In the genomic region with DNA sequence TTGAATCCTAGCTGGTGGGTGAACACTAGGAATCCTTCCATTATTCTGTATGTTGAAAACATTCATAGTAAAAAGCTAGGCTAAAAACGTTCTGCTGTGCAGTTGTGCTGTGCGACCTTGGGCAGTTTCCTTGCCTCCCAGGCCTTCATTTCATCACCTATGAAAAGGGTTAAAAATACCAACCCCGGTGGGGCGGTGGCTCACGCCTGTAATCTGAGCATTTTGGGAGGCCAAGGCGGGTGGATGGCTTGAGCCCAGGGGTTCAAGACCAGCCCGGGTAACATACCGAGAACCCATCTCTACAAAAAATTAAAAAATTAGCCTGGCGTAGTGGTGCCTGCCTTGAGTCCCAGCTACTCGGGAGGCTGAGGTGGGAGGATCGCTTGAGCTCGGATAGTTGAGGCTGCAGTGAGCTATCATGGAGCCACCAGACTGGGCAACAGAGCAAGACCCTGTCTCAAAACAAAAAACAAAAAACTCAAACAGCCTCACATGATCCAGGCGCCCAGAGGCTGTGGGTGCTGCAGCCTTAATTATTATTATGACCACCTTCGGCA, we compare ENCODE assay signal across 8 cellular contexts. TPM values are rescaled to one million over a fixed set of nuclear protein-coding genes. Genes with fewer than 3 reads are reported as not detected.
A peak's percentile ranks its signal among the peaks of the same experiment; 100 is the strongest.
DNase-seq lines count a peak whose midpoint lies in the region; ATAC-seq and TF ChIP-seq lines count a peak whose summit lies in the region.

No MANE protein-coding gene starts in this region.

- H3K27me3 Mint-ChIP-seq in activated T-cell treated with anti-CD3 and anti-CD28 coated beads, Interleukin-2, amount 50 U/mL, for 72 hours (ENCODE audit: low read depth), result no peaks in the 10 kb centered on the region

- no peak for TF ChIP-seq EP300 in transverse colon (IDR thresholded peaks at IDR 0.05; ENCODE audit: low read depth)

- peaks cover 41% of the 10 kb centered on the region for H3K4me1 Mint-ChIP-seq in activated T-cell treated with anti-CD3 and anti-CD28 coated beads, Interleukin-2, amount 50 U/mL, for 72 hours (ENCODE audit: low read depth)

- peak overlapping the region in 3 of 5 donors; percentile 33 to 85 (median 70) for H3K27ac ChIP-seq in adrenal gland
- peak overlapping the region; percentile 75 for H3K27ac ChIP-seq in lower lobe of right lung
- H3K27ac ChIP-seq in transverse colon, result peak overlapping the region; percentile 82 to 87 (median 86)

- H3K4me1 ChIP-seq in adrenal gland (replicated peaks in 1 of 2) (peaks cover 6 to 25% of the 10 kb centered on the region in 2 donors), lower lobe of right lung (peaks cover 41% of the 10 kb centered on the region), transverse colon (peaks cover 23 to 42% (median 31%) of the 10 kb centered on the region in 4 donors)

- TF ChIP-seq POLR2A in adrenal gland (IDR thresholded peaks at IDR 0.05), result no peak
- TF ChIP-seq POLR2A in transverse colon (IDR thresholded peaks at IDR 0.05), result no peak

- peak overlapping the region in 2 of 4 donors; percentile 46 to 76 for H3K4me3 ChIP-seq in adrenal gland
- peak overlapping the region; percentile 81 for H3K4me3 ChIP-seq in lower lobe of right lung
- H3K4me3 ChIP-seq in transverse colon, result peak overlapping the region in 3 of 4 donors; percentile 45 to 82 (median 49)

- peaks cover 8 to 18% of the 10 kb centered on the region in 2 donors for H3K36me3 Mint-ChIP-seq in activated T-cell treated with anti-CD3 and anti-CD28 coated beads, Interleukin-2, amount 50 U/mL, for 72 hours (ENCODE audit: insufficient read depth in 2 of 2)

- TF ChIP-seq CTCF in adrenal gland (IDR thresholded peaks at IDR 0.05) (no peak), lower lobe of right lung (IDR thresholded peaks at IDR 0.05) (no peak), transverse colon (IDR thresholded peaks at IDR 0.05) (no peak)

- H3K9me3 ChIP-seq in adrenal gland (replicated peaks in 1 of 3) (no peaks in the 10 kb centered on the region), lower lobe of right lung (no peaks in the 10 kb centered on the region), transverse colon (no peaks in the 10 kb centered on the region)

- no peaks in the 10 kb centered on the region for H3K9me3 Mint-ChIP-seq in activated T-cell treated with anti-CD3 and anti-CD28 coated beads, Interleukin-2, amount 50 U/mL, for 72 hours

- H3K27me3 ChIP-seq in adrenal gland (peaks cover 11% of the 10 kb centered on the region), lower lobe of right lung (ENCODE audit: low read depth) (peaks cover 16% of the 10 kb centered on the region), transverse colon (peaks cover 15% of the 10 kb centered on the region)

- no peaks in the 10 kb centered on the region for H3K36me3 ChIP-seq in adrenal gland (replicated peaks in 1 of 2)
- H3K36me3 ChIP-seq in lower lobe of right lung, result no peaks in the 10 kb centered on the region
- H3K36me3 ChIP-seq in transverse colon, result no peaks in the 10 kb centered on the region

- in situ Hi-C loops in transverse colon (cut with MboI; ENCODE audit: low pct_ligation_motif_present in 1 of 4, low pct_unique_long_range_greater_than_20kb in 1 of 4, low sequenced_read_pairs in 3 of 4), result loop anchor here in 2 of 4 donors (10.0 to 25.0 kb wide), 2 partner anchors 315 to 543 kb away; no protein-coding TSS in a partner anchor

- intact Hi-C loops in adrenal gland (cut with DNase I) (loop anchor here (5.0 to 10.0 kb wide), 2 partner anchors 293 to 545 kb away; no protein-coding TSS in a partner anchor), lower lobe of right lung (cut with DNase I) (loop anchor here (5.0 kb wide), 1 partner anchor 318 kb away; no protein-coding TSS in a partner anchor), transverse colon (cut with DNase I; ENCODE audit: low total_unique reads) (loop anchor here (5.0 kb wide), 1 partner anchor 318 kb away; no protein-coding TSS in a partner anchor)

- 62 to 75% (median 68%) methylated on average over 13 to 14 of the region's 14 CpGs for WGBS in adrenal gland, 4 donors
- 68 to 73% methylated on average over 4 to 14 of the region's 14 CpGs for WGBS in transverse colon (ENCODE audit: low coverage in 1 of 2), 2 donors

- no peak for DNase-seq in activated T-cell treated with anti-CD3 and anti-CD28 coated beads, Interleukin-2, amount 50 U/mL, for 72 hours
- no peak for DNase-seq in activated T-cell treated with anti-CD3 and anti-CD28 coated beads for 4 hours
- DNase-seq in adrenal gland, result no peak
- no peak for DNase-seq in lower lobe of right lung
- no peak for DNase-seq in transverse colon
- no peak for DNase-seq in foreskin melanocyte
- no peak for DNase-seq in LoVo (ENCODE audit: low spot score)
- no peak for DNase-seq in middle frontal gyrus (ENCODE audit: extremely low spot score, low spot score)

- H3K4me3 Mint-ChIP-seq in activated T-cell treated with anti-CD3 and anti-CD28 coated beads, Interleukin-2, amount 50 U/mL, for 72 hours, result peak overlapping the region; percentile 92 to 94

- peak overlapping the region; percentile 81 for H3K27ac Mint-ChIP-seq in activated T-cell treated with anti-CD3 and anti-CD28 coated beads, Interleukin-2, amount 50 U/mL, for 72 hours

- no peak for ATAC-seq in activated T-cell treated with anti-CD3 and anti-CD28 coated beads, Interleukin-2, amount 50 U/mL, for 72 hours (replicated peaks in 1 of 2)
- ATAC-seq in lower lobe of right lung, result no peak

RNA-seq across cellular contexts. Expression of a gene that starts 2.9 kb away (rescaled TPM):
- total RNA-seq in activated T-cell treated with anti-CD3 and anti-CD28 coated beads, Interleukin-2, amount 50 U/mL, for 72 hours, result 100 to 1,000 TPM; 222 to 233 TPM
- total RNA-seq in adrenal gland (1 to 10 TPM; 2.0 to 6.5 (median 3.8) TPM), lower lobe of right lung (8.4 TPM), transverse colon (10 to 100 TPM in 1 of 4 donors, 1 to 10 TPM in 2, not detected in 1; 4.0 to 12.9 (median 5.3) TPM)
- 1 to 10 TPM in 2 of 3 donors, under 1 TPM in 1; 0.67 to 7.5 (median 2.9) TPM for polyA plus RNA-seq in adrenal gland

RNA-seq across cellular contexts. Expression of a gene that starts 39.5 kb away (rescaled TPM):
- total RNA-seq in activated T-cell treated with anti-CD3 and anti-CD28 coated beads, Interleukin-2, amount 50 U/mL, for 72 hours, result under 1 TPM; 0.46 to 0.81 TPM
- total RNA-seq in adrenal gland, result 1 to 10 TPM in 6 of 8 donors, under 1 TPM in 2; 0.18 to 3.6 (median 1.6) TPM
- polyA plus RNA-seq in adrenal gland, result 1 to 10 TPM in 1 of 3 donors, under 1 TPM in 2; 0.05 to 1.1 (median 0.48) TPM
- 2.6 TPM for total RNA-seq in lower lobe of right lung
- total RNA-seq in transverse colon, result 1 to 10 TPM; 1.1 to 7.4 (median 2.0) TPM

Comparison
In these comparisons a context has a peak if more than half of its experiments do, and no peak if none do; other contexts are left out.
1. RNA of a gene that starts 2.9 kb away (total RNA-seq): 222 to 233 TPM in activated T-cell treated with anti-CD3 and anti-CD28 coated beads, Interleukin-2, amount 50 U/mL, for 72 hours; 8.4 TPM in lower lobe of right lung (single experiment), 4.0 to 12.9 TPM in transverse colon and 2.0 to 6.5 TPM in adrenal gland; every median in the first group is over 10 times any median in the second.
2. Peak in every context shown above with its lines, with median percentiles within 50 percentile points of each other: H3K27ac ChIP-seq.